Comparison of ENCODE assay signal across 18 cellular contexts in the genomic region with DNA sequence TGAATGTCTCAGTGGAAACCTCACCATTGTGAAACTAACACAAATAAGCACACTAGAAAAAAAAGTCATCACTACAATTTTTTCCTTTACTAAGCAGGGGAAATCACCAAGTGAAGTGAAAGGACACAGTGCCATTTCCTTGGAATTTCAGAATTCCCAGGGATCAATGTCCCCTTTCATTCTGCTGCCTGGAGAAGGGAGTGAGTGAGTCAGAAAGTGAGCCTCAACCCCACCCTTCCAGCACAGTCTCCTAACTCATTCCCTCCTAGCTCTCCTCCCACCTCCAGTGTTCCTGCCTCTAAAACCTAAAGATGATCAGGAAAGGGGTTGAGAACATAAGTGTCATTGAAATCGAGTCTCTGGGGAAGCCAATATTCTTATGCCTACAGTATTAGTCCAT.
A peak's percentile ranks its signal among the peaks of the same experiment; 100 is the strongest.
DNase-seq lines count a peak whose midpoint lies in the region; ATAC-seq and TF ChIP-seq lines count a peak whose summit lies in the region.
"Had no signal": no experiment of that assay in that cellular context is flagged by ENCODE, and none has a peak within 500 bp of the region (broad histone marks: within the 10 kb centered on the region; RNA-seq: fewer than 3 reads in every experiment).

No MANE protein-coding gene starts in this region.

- peaks cover 49% of the 10 kb centered on the region for H3K36me3 Mint-ChIP-seq in activated T-cell treated with anti-CD3 and anti-CD28 coated beads, Interleukin-2, amount 50 U/mL, for 24 hours (ENCODE audit: low read depth)
- H3K36me3 Mint-ChIP-seq in activated T-helper 17 cell treated with anti-CD3 and anti-CD28 coated beads, Interleukin-2, amount 50 U/mL, for 72 hours (ENCODE audit: low read depth) = no peaks in the 10 kb centered on the region
- H3K36me3 Mint-ChIP-seq: CD4-positive, CD25-positive, alpha-beta regulatory T cell had no signal

- H3K27ac ChIP-seq in GM23248 (no peak overlapping the region), neural cell (ENCODE audit: low read length) (peak overlapping the region; percentile 80)
- H3K27ac ChIP-seq: KMS-11, Peyer's patch had no signal

- no peaks in the 10 kb centered on the region for H3K9me3 ChIP-seq in GM23248 (ENCODE audit: low read depth)
- peaks cover 1% of the 10 kb centered on the region for H3K9me3 ChIP-seq in neural cell (ENCODE audit: low read length)

- TF ChIP-seq EP300 in neural cell (conservative IDR thresholded peaks at IDR 0.05; ENCODE audit: poor library complexity, severe bottlenecking) = no peak

- H4K20me1 ChIP-seq in GM23248 (ENCODE audit: insufficient read depth) (no peaks in the 10 kb centered on the region), neural cell (ENCODE audit: insufficient read depth) (no peaks in the 10 kb centered on the region)

- no peaks in the 10 kb centered on the region for H3K27me3 Mint-ChIP-seq in activated T-cell treated with anti-CD3 and anti-CD28 coated beads, Interleukin-2, amount 50 U/mL, for 24 hours
- no peaks in the 10 kb centered on the region for H3K27me3 Mint-ChIP-seq in activated T-helper 17 cell treated with anti-CD3 and anti-CD28 coated beads, Interleukin-2, amount 50 U/mL, for 72 hours
- H3K27me3 Mint-ChIP-seq: B cell; CD4-positive, CD25-positive, alpha-beta regulatory T cell had no signal

- DNase-seq in activated T-cell treated with anti-CD3 and anti-CD28 coated beads, Interleukin-2, amount 50 U/mL, for 24 hours = no peak
- DNase-seq in activated T-cell treated with anti-CD3 and anti-CD28 coated beads, Interleukin-2, amount 50 U/mL, for 1 hour = no peak
- peak; percentile 53 for DNase-seq in GM23248
- DNase-seq in SIG-M5 (lab: John Stamatoyannopoulos, UW) = no peak
- DNase-seq in NAMALWA (ENCODE audit: low spot score) = no peak
- DNase-seq: CD4-positive, CD25-positive, alpha-beta regulatory T cell; DMS53; H7; NCI-H1092 treated with DMSO at 0.1 percent for 48 hours; NCI-H1694; NCI-H2227 treated with DMSO at 0.1 percent for 48 hours; NCI-H524; Peyer's patch; Right ventricle myocardium superior had no signal

- 48 to 58% methylated on average over 1 of the region's 1 CpG for WGBS in GM23248 (ENCODE audit: low coverage in 1 of 2, low lambda C conversion rate in 2 of 2, missing lambda C conversion rate in 2 of 2), 2 experiments

- in situ Hi-C loops in GM23248 (cut with MboI) = loop anchor here (10.0 kb wide), 1 partner anchor 309 kb away; no protein-coding TSS in a partner anchor

- no peaks in the 10 kb centered on the region for H3K79me2 ChIP-seq in GM23248 (ENCODE audit: insufficient read depth)
- no peaks in the 10 kb centered on the region for H3K79me2 ChIP-seq in neural cell (replicated peaks; ENCODE audit: insufficient read depth, low read length)

- H3K4me2 ChIP-seq in GM23248 (ENCODE audit: unreplicated experiment) (no peak overlapping the region), neural cell (ENCODE audit: low read length) (no peak overlapping the region)
- H3K4me2 ChIP-seq: KMS-11 had no signal

- H3F3A ChIP-seq in GM23248 (ENCODE audit: insufficient read depth) (peaks cover 16% of the 10 kb centered on the region; the same call in 1 of the 2 replicates), neural cell (ENCODE audit: insufficient read depth, low read length, poor library complexity, severe bottlenecking) (no peaks in the 10 kb centered on the region)

- H3K27me3 ChIP-seq in GM23248 (replicated peaks; ENCODE audit: insufficient read depth) = no peaks in the 10 kb centered on the region
- H3K27me3 ChIP-seq in neural cell (ENCODE audit: insufficient read depth, low read depth, low read length) = no peaks in the 10 kb centered on the region
- H3K27me3 ChIP-seq: Peyer's patch had no signal

- H3K9me3 Mint-ChIP-seq in activated T-cell treated with anti-CD3 and anti-CD28 coated beads, Interleukin-2, amount 50 U/mL, for 24 hours = peaks cover 34% of the 10 kb centered on the region
- H3K9me3 Mint-ChIP-seq in activated T-helper 17 cell treated with anti-CD3 and anti-CD28 coated beads, Interleukin-2, amount 50 U/mL, for 72 hours = peaks cover 11% of the 10 kb centered on the region

- TF ChIP-seq RAD21 in neural cell (conservative IDR thresholded peaks at IDR 0.05) = no peak

- ATAC-seq in activated T-helper 17 cell treated with anti-CD3 and anti-CD28 coated beads, Interleukin-2, amount 50 U/mL, for 72 hours (replicated peaks) = no peak

- H3K4me3 Mint-ChIP-seq in activated T-cell treated with anti-CD3 and anti-CD28 coated beads, Interleukin-2, amount 50 U/mL, for 24 hours = no peak overlapping the region
- H3K4me3 Mint-ChIP-seq in activated T-helper 17 cell treated with anti-CD3 and anti-CD28 coated beads, Interleukin-2, amount 50 U/mL, for 72 hours = peak overlapping the region; percentile 11
- H3K4me3 Mint-ChIP-seq: B cell; CD4-positive, CD25-positive, alpha-beta regulatory T cell had no signal

- H3K36me3 ChIP-seq in GM23248 (ENCODE audit: low read depth) (no peaks in the 10 kb centered on the region), neural cell (ENCODE audit: insufficient read depth, low read length) (no peaks in the 10 kb centered on the region)
- H3K36me3 ChIP-seq: Peyer's patch had no signal

- peak overlapping the region; percentile 69 for H3K27ac Mint-ChIP-seq in activated T-cell treated with anti-CD3 and anti-CD28 coated beads, Interleukin-2, amount 50 U/mL, for 24 hours
- peak overlapping the region; percentile 62 for H3K27ac Mint-ChIP-seq in activated T-helper 17 cell treated with anti-CD3 and anti-CD28 coated beads, Interleukin-2, amount 50 U/mL, for 72 hours
- H3K27ac Mint-ChIP-seq: B cell had no signal

- H3K4me3 ChIP-seq in GM23248 (no peak overlapping the region), neural cell (ENCODE audit: low read length) (no peak overlapping the region)
- H3K4me3 ChIP-seq: Peyer's patch had no signal

- peaks cover 25% of the 10 kb centered on the region for H3K4me1 ChIP-seq in GM23248 (ENCODE audit: insufficient read depth)
- H3K4me1 ChIP-seq: Peyer's patch had no signal

- H3K9me2 ChIP-seq in GM23248 (ENCODE audit: insufficient read depth) (no peaks in the 10 kb centered on the region), neural cell (ENCODE audit: insufficient read depth, low read length) (no peaks in the 10 kb centered on the region)

- no peak overlapping the region for H2AFZ ChIP-seq in GM23248
- H2AFZ ChIP-seq in neural cell (ENCODE audit: low read depth, low read length) = no peak overlapping the region

- TF ChIP-seq CTCF in neural cell (IDR thresholded peaks at IDR 0.05; ENCODE audit: poor library complexity, severe bottlenecking) = no peak

- no peak overlapping the region for H3K9ac ChIP-seq in GM23248
- H3K9ac ChIP-seq in neural cell (ENCODE audit: low read length) = no peak overlapping the region
- H3K9ac ChIP-seq: KMS-11 had no signal

- H3K4me1 Mint-ChIP-seq in activated T-cell treated with anti-CD3 and anti-CD28 coated beads, Interleukin-2, amount 50 U/mL, for 24 hours (ENCODE audit: low read depth) = peaks cover 73% of the 10 kb centered on the region
- H3K4me1 Mint-ChIP-seq in activated T-helper 17 cell treated with anti-CD3 and anti-CD28 coated beads, Interleukin-2, amount 50 U/mL, for 72 hours = peaks cover 29% of the 10 kb centered on the region
- H3K4me1 Mint-ChIP-seq: B cell had no signal

TF ChIP-seq in neural cell, 6 proteins besides CTCF, POLR2A, EP300 and RAD21:
- TF ChIP-seq MXI1 (conservative IDR thresholded peaks at IDR 0.05; ENCODE audit: poor library complexity, severe bottlenecking) (no peak), TAF1 (IDR thresholded peaks at IDR 0.05; ENCODE audit: low read depth) (no peak), SMC3 (conservative IDR thresholded peaks at IDR 0.05; ENCODE audit: poor library complexity) (no peak), POLR2AphosphoS5 (IDR thresholded peaks at IDR 0.05) (no peak), EZH2 (IDR thresholded peaks at IDR 0.05; ENCODE audit: borderline replicate concordance, insufficient read depth, low read length, poor library complexity, severe bottlenecking) (no peak)
- TF ChIP-seq, protein P1, sequence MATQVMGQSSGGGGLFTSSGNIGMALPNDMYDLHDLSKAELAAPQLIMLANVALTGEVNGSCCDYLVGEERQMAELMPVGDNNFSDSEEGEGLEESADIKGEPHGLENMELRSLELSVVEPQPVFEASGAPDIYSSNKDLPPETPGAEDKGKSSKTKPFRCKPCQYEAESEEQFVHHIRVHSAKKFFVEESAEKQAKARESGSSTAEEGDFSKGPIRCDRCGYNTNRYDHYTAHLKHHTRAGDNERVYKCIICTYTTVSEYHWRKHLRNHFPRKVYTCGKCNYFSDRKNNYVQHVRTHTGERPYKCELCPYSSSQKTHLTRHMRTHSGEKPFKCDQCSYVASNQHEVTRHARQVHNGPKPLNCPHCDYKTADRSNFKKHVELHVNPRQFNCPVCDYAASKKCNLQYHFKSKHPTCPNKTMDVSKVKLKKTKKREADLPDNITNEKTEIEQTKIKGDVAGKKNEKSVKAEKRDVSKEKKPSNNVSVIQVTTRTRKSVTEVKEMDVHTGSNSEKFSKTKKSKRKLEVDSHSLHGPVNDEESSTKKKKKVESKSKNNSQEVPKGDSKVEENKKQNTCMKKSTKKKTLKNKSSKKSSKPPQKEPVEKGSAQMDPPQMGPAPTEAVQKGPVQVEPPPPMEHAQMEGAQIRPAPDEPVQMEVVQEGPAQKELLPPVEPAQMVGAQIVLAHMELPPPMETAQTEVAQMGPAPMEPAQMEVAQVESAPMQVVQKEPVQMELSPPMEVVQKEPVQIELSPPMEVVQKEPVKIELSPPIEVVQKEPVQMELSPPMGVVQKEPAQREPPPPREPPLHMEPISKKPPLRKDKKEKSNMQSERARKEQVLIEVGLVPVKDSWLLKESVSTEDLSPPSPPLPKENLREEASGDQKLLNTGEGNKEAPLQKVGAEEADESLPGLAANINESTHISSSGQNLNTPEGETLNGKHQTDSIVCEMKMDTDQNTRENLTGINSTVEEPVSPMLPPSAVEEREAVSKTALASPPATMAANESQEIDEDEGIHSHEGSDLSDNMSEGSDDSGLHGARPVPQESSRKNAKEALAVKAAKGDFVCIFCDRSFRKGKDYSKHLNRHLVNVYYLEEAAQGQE (IDR thresholded peaks at IDR 0.05; ENCODE audit: borderline replicate concordance) = no peak
TF ChIP-seq in neural cell: peak in this region for 0.
